ENCODE assay signal across 21 cellular contexts in genomic region chr1:201731592-201731991, GRCh38.
DNase-seq lines count a peak whose midpoint lies in the region; ATAC-seq and TF ChIP-seq lines count a peak whose summit lies in the region.
"Had no signal": no experiment of that assay in that cellular context is flagged by ENCODE, and none has a peak within 500 bp of the region (broad histone marks: within the 10 kb centered on the region; RNA-seq: fewer than 3 reads in every experiment).

No MANE protein-coding gene starts in this region.

- ATAC-seq in Right ventricle myocardium inferior (peak; percentile 90), HG02840 (IDR thresholded peaks at IDR 0.05; ENCODE audit: low FRiP score, unreplicated experiment) (no peak)
- ATAC-seq: Panc1 had no signal

- H3K4me3 Mint-ChIP-seq in endodermal cell, result no peak overlapping the region
- H3K4me3 Mint-ChIP-seq in mesothelial cell of epicardium, result no peak overlapping the region
- H3K4me3 Mint-ChIP-seq: activated naive CD4-positive, alpha-beta T cell treated with anti-CD3 and anti-CD28 coated beads, Interleukin-2, amount 50 U/mL, for 24 hours; activated T-cell treated with anti-CD3 and anti-CD28 coated beads, Interleukin-2, amount 50 U/mL, for 24 hours had no signal

- 94% methylated on average over 1 of the region's 1 CpG; no CpG with 5 or more reads in 1 of the 2 experiments for WGBS in endodermal cell (ENCODE audit: insufficient coverage in 1 of 2, insufficient read length in 1 of 2), 2 experiments
- 47 to 56% methylated on average over 1 of the region's 1 CpG for WGBS in testis, 2 donors

- no peak for TF ChIP-seq POLR2A in testis (IDR thresholded peaks at IDR 0.05)

- no peaks in the 10 kb centered on the region for H3K9me3 ChIP-seq in endodermal cell (ENCODE audit: control insufficient read depth, low read length)
- H3K9me3 ChIP-seq in testis, result no peaks in the 10 kb centered on the region
- H3K9me3 ChIP-seq: ovary, spleen, upper lobe of right lung had no signal

- intact Hi-C loops in Right ventricle myocardium inferior (cut with DNase I), result no loop called here
- intact Hi-C loops in cardiac septum (cut with DNase I), result no loop called here
- intact Hi-C loops in testis (cut with DNase I; ENCODE audit: low total_unique reads), result no loop called here

- H3K27me3 Mint-ChIP-seq in endodermal cell (ENCODE audit: insufficient read depth) (peaks cover 1% of the 10 kb centered on the region), mesothelial cell of epicardium (ENCODE audit: low read depth) (no peaks in the 10 kb centered on the region)
- H3K27me3 Mint-ChIP-seq: activated naive CD4-positive, alpha-beta T cell treated with anti-CD3 and anti-CD28 coated beads, Interleukin-2, amount 50 U/mL, for 24 hours had no signal

- no peak overlapping the region for H3K9ac ChIP-seq in endodermal cell (ENCODE audit: extremely low read depth, low read length, poor library complexity, severe bottlenecking)
- H3K9ac ChIP-seq: KMS-11 had no signal

- H3K27ac Mint-ChIP-seq in endodermal cell (no peak overlapping the region), mesothelial cell of epicardium (peak overlapping the region; percentile 58)
- H3K27ac Mint-ChIP-seq: activated naive CD4-positive, alpha-beta T cell treated with anti-CD3 and anti-CD28 coated beads, Interleukin-2, amount 50 U/mL, for 24 hours; activated T-cell treated with anti-CD3 and anti-CD28 coated beads, Interleukin-2, amount 50 U/mL, for 24 hours had no signal

- no peaks in the 10 kb centered on the region for H3K27me3 ChIP-seq in endodermal cell (ENCODE audit: control insufficient read depth, insufficient read depth, low read length, poor library complexity, severe bottlenecking)
- no peaks in the 10 kb centered on the region for H3K27me3 ChIP-seq in testis
- H3K27me3 ChIP-seq: brain microvascular endothelial cell, hepatocyte, ovary, spleen, upper lobe of right lung had no signal

- DNase-seq in Right ventricle myocardium inferior (ENCODE audit: missing footprints) (peak; percentile 87), cardiac septum (ENCODE audit: low spot score) (no peak), endodermal cell (no peak), mesothelial cell of epicardium (ENCODE audit: low spot score in 2 of 2, unreplicated experiment in 2 of 2) (no peak), testis (peak; percentile 7), germinal center (ENCODE audit: low spot score) (no peak), iPS-NIHi7 (ENCODE audit: extremely low spot score) (no peak)
- DNase-seq: activated CD4-positive, alpha-beta T cell treated with anti-CD3 and anti-CD28 coated beads, Interleukin-2, amount 50 U/mL, for 48 hours; activated T-cell treated with anti-CD3 and anti-CD28 coated beads, Interleukin-2, amount 50 U/mL, for 24 hours; NCI-H1092; NCI-H774; ovary; spleen; upper lobe of right lung had no signal

- H3K4me3 ChIP-seq in endodermal cell (ENCODE audit: low read length) (no peak overlapping the region), testis (no peak overlapping the region)
- H3K4me3 ChIP-seq: hepatocyte, ovary, spleen, upper lobe of right lung had no signal

- no peaks in the 10 kb centered on the region for H3K36me3 ChIP-seq in endodermal cell (ENCODE audit: control insufficient read depth, insufficient read depth, low read length)
- no peaks in the 10 kb centered on the region for H3K36me3 ChIP-seq in testis (ENCODE audit: low read depth, missing control alignments)
- H3K36me3 ChIP-seq: ovary, spleen, upper lobe of right lung had no signal

- no peak for TF ChIP-seq CTCF in endodermal cell (conservative IDR thresholded peaks at IDR 0.05)
- no peak for TF ChIP-seq CTCF in mesothelial cell of epicardium (IDR thresholded peaks at IDR 0.05; ENCODE audit: unreplicated experiment)
- no peak for TF ChIP-seq CTCF in testis (IDR thresholded peaks at IDR 0.05)

- H3K4me1 Mint-ChIP-seq in endodermal cell (peaks cover 35% of the 10 kb centered on the region), mesothelial cell of epicardium (peaks cover 31% of the 10 kb centered on the region)
- H3K4me1 Mint-ChIP-seq: activated naive CD4-positive, alpha-beta T cell treated with anti-CD3 and anti-CD28 coated beads, Interleukin-2, amount 50 U/mL, for 24 hours had no signal

- peak overlapping the region; percentile 41 for H3K27ac ChIP-seq in endodermal cell (ENCODE audit: low read depth, low read length)
- H3K27ac ChIP-seq in testis, result no peak overlapping the region
- H3K27ac ChIP-seq: 22Rv1, brain microvascular endothelial cell, hepatocyte, KMS-11, ovary, spleen, upper lobe of right lung had no signal

- H3K36me3 Mint-ChIP-seq in endodermal cell (ENCODE audit: low read depth), result peaks cover 4% of the 10 kb centered on the region
- H3K36me3 Mint-ChIP-seq in mesothelial cell of epicardium, result no peaks in the 10 kb centered on the region
- H3K36me3 Mint-ChIP-seq: activated naive CD4-positive, alpha-beta T cell treated with anti-CD3 and anti-CD28 coated beads, Interleukin-2, amount 50 U/mL, for 24 hours had no signal

- H3K9me3 Mint-ChIP-seq in endodermal cell, result no peaks in the 10 kb centered on the region
- no peaks in the 10 kb centered on the region for H3K9me3 Mint-ChIP-seq in mesothelial cell of epicardium
- H3K9me3 Mint-ChIP-seq: activated naive CD4-positive, alpha-beta T cell treated with anti-CD3 and anti-CD28 coated beads, Interleukin-2, amount 50 U/mL, for 24 hours; activated T-cell treated with anti-CD3 and anti-CD28 coated beads, Interleukin-2, amount 50 U/mL, for 24 hours had no signal

- H3K4me1 ChIP-seq in endodermal cell (ENCODE audit: control insufficient read depth, insufficient read depth, low read length) (peaks cover 8% of the 10 kb centered on the region), testis (peaks cover 5% of the 10 kb centered on the region)

Comparison
In these comparisons a context has a peak if more than half of its experiments do, and no peak if none do; other contexts are left out.
1. DNase-seq: peak in Right ventricle myocardium inferior (single experiment) and testis (single experiment); none in cardiac septum (single experiment), endodermal cell (single experiment), mesothelial cell of epicardium (0 of 2), germinal center (single experiment) and iPS-NIHi7 (single experiment).